ENCODE assay signal across 11 cellular contexts in the genomic region with DNA sequence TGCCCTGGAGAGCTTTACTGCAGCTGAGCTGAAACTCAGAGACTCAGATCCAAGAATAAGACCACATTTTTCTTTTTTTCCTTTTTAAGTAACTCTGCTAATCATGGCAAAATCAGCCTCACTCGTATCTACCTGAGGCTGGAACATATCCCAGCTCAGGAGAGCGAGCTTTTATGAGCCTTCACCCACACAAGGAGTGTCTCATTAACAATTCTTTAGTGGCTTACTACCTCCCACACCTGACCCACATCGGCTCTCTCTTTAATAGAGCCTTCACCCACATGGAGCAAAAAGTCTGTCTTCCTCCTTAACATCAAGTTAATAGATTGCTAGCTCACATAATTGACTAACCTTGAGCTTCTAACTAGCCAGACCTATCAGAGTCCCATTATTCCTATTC. TPM values are rescaled to one million over a fixed set of nuclear protein-coding genes. Genes with fewer than 3 reads are reported as not detected.
DNase-seq lines count a peak whose midpoint lies in the region; ATAC-seq and TF ChIP-seq lines count a peak whose summit lies in the region.
"Had no signal": no experiment of that assay in that cellular context is flagged by ENCODE, and none has a peak within 500 bp of the region (broad histone marks: within the 10 kb centered on the region; RNA-seq: fewer than 3 reads in every experiment).

No MANE protein-coding gene starts in this region.

- CTCF ChIA-PET in mammary epithelial cell (lab: Charles Lee; ENCODE audit: low non-redundant PET) = no interaction called here

- no peaks in the 10 kb centered on the region for H3K9me3 Mint-ChIP-seq in stimulated activated naive CD8-positive, alpha-beta T cell treated with anti-CD3 and anti-CD28 coated beads, Interleukin-15, Interleukin-2, amounts not matched to agents 100 ng/mL and 50 ng/mL, for 24 hours
- no peaks in the 10 kb centered on the region for H3K9me3 Mint-ChIP-seq in stimulated activated naive CD8-positive, alpha-beta T cell treated with anti-CD3 and anti-CD28 coated beads, Interleukin-15, amount 100 ng/mL, for 72 hours
- H3K9me3 Mint-ChIP-seq in nephron = no peaks in the 10 kb centered on the region

- intact Hi-C loops in mammary epithelial cell (cut with micrococcal nuclease) (loop anchor here (5.0 kb wide), 1 partner anchor 127 kb away; no protein-coding TSS in a partner anchor), thyroid gland (cut with DNase I) (no loop called here)

- TF ChIP-seq CTCF in mammary epithelial cell (conservative IDR thresholded peaks at IDR 0.05 in 1 of 2, IDR thresholded peaks at IDR 0.05 in 1 of 2; ENCODE audit: extremely low read depth in 1 of 2, insufficient read depth in 1 of 2, low read depth in 1 of 2, low read length in 2 of 2) (no peak), nephron (IDR thresholded peaks at IDR 0.05; ENCODE audit: unreplicated experiment in 3 of 3) (no peak), thyroid gland (IDR thresholded peaks at IDR 0.05) (no peak)

- peak overlapping the region; percentile 38 for H3K4me2 ChIP-seq in mammary epithelial cell (ENCODE audit: insufficient read depth, low read depth, low read length)
- H3K4me2 ChIP-seq: BLaER1 treated with 17β-estradiol and CSF1 and Interleukin-3, amounts not matched to agents 10 nM and 100 nM had no signal

- no peaks in the 10 kb centered on the region for H4K20me1 ChIP-seq in mammary epithelial cell (ENCODE audit: insufficient read depth, low read length)
- H4K20me1 ChIP-seq: BLaER1 treated with 17β-estradiol and CSF1 and Interleukin-3, amounts not matched to agents 10 nM and 100 nM had no signal

- H3K36me3 ChIP-seq in mammary epithelial cell (ENCODE audit: insufficient read depth, low read length) = peaks cover 38% of the 10 kb centered on the region
- H3K36me3 ChIP-seq in thyroid gland = peaks cover 3 to 10% of the 10 kb centered on the region in 2 donors

- H3K9me3 ChIP-seq in mammary epithelial cell (replicated peaks; ENCODE audit: insufficient read depth, low read length) = no peaks in the 10 kb centered on the region
- H3K9me3 ChIP-seq in thyroid gland = no peaks in the 10 kb centered on the region
- H3K9me3 ChIP-seq: BLaER1 treated with 17β-estradiol and CSF1 and Interleukin-3, amounts not matched to agents 10 nM and 100 nM had no signal

- dilution Hi-C loops in mammary epithelial cell (cut with HindIII; ENCODE audit: low sequenced_read_pairs) = no loop called here

- peaks cover 56% of the 10 kb centered on the region for H3K4me1 Mint-ChIP-seq in stimulated activated naive CD8-positive, alpha-beta T cell treated with anti-CD3 and anti-CD28 coated beads, Interleukin-15, Interleukin-2, amounts not matched to agents 100 ng/mL and 50 ng/mL, for 24 hours (ENCODE audit: low read depth)
- peaks cover 46% of the 10 kb centered on the region for H3K4me1 Mint-ChIP-seq in stimulated activated naive CD8-positive, alpha-beta T cell treated with anti-CD3 and anti-CD28 coated beads, Interleukin-15, amount 100 ng/mL, for 72 hours
- peaks cover 53% of the 10 kb centered on the region for H3K4me1 Mint-ChIP-seq in nephron

- no peak for DNase-seq in stimulated activated naive CD8-positive, alpha-beta T cell treated with anti-CD3 and anti-CD28 coated beads, Interleukin-15, amount 100 ng/mL, for 72 hours
- no peak for DNase-seq in mammary epithelial cell
- no peak for DNase-seq in thyroid gland
- DNase-seq in AG08396 (ENCODE audit: low spot score) = no peak
- no peak for DNase-seq in amygdala (lab: John Stamatoyannopoulos, UW)
- DNase-seq: activated naive CD4-positive, alpha-beta T cell treated with Interleukin-2 at 50 U/mL for 16 hours; NCI-H2171 treated with DMSO at 0.1 percent for 48 hours had no signal

- H3K27ac ChIP-seq in mammary epithelial cell (ENCODE audit: insufficient read depth, low read depth, low read length) (peak overlapping the region; percentile 62), thyroid gland (no peak overlapping the region)
- H3K27ac ChIP-seq: BLaER1 treated with 17β-estradiol and CSF1 and Interleukin-3, amounts not matched to agents 10 nM and 100 nM had no signal

- in situ Hi-C loops in mammary epithelial cell (cut with MboI; ENCODE audit: low sequenced_read_pairs in 2 of 2) = no loop called here

- H3K36me3 Mint-ChIP-seq in stimulated activated naive CD8-positive, alpha-beta T cell treated with anti-CD3 and anti-CD28 coated beads, Interleukin-15, Interleukin-2, amounts not matched to agents 100 ng/mL and 50 ng/mL, for 24 hours (ENCODE audit: low read depth) = peaks cover 26% of the 10 kb centered on the region
- peaks cover 16% of the 10 kb centered on the region for H3K36me3 Mint-ChIP-seq in nephron (ENCODE audit: low read depth)

- H3K9ac ChIP-seq in mammary epithelial cell (ENCODE audit: insufficient read depth, low read length) = peak overlapping the region; percentile 31
- H3K9ac ChIP-seq: BLaER1 treated with 17β-estradiol and CSF1 and Interleukin-3, amounts not matched to agents 10 nM and 100 nM had no signal

- H3K4me3 Mint-ChIP-seq in stimulated activated naive CD8-positive, alpha-beta T cell treated with anti-CD3 and anti-CD28 coated beads, Interleukin-15, Interleukin-2, amounts not matched to agents 100 ng/mL and 50 ng/mL, for 24 hours = no peak overlapping the region
- H3K4me3 Mint-ChIP-seq in stimulated activated naive CD8-positive, alpha-beta T cell treated with anti-CD3 and anti-CD28 coated beads, Interleukin-15, amount 100 ng/mL, for 72 hours = no peak overlapping the region
- peak overlapping the region in 1 of 3 experiments; percentile 10 for H3K4me3 Mint-ChIP-seq in nephron

- no peak for TF ChIP-seq POLR2A in thyroid gland (IDR thresholded peaks at IDR 0.05)

- H3K4me1 ChIP-seq in mammary epithelial cell (ENCODE audit: insufficient read depth, low read length) (peaks cover 45% of the 10 kb centered on the region), thyroid gland (peaks cover 16 to 43% of the 10 kb centered on the region in 2 donors)

- no peak overlapping the region for H3K4me3 ChIP-seq in mammary epithelial cell (replicated peaks in 1 of 3; ENCODE audit: insufficient read depth in 1 of 3, low read depth in 2 of 3, low read length in 3 of 3)
- H3K4me3 ChIP-seq in thyroid gland (replicated peaks in 1 of 3) = no peak overlapping the region
- H3K4me3 ChIP-seq: BLaER1 treated with 17β-estradiol and CSF1 and Interleukin-3, amounts not matched to agents 10 nM and 100 nM had no signal

- BruUV-seq in mammary epithelial cell (replicated peaks; lab: Mats Ljungman, UMichigan) = no TSS peak

- no peaks in the 10 kb centered on the region for H3K27me3 Mint-ChIP-seq in stimulated activated naive CD8-positive, alpha-beta T cell treated with anti-CD3 and anti-CD28 coated beads, Interleukin-15, Interleukin-2, amounts not matched to agents 100 ng/mL and 50 ng/mL, for 24 hours
- H3K27me3 Mint-ChIP-seq in stimulated activated naive CD8-positive, alpha-beta T cell treated with anti-CD3 and anti-CD28 coated beads, Interleukin-15, amount 100 ng/mL, for 72 hours = no peaks in the 10 kb centered on the region
- no peaks in the 10 kb centered on the region for H3K27me3 Mint-ChIP-seq in nephron (ENCODE audit: low read depth)

- H3K27ac Mint-ChIP-seq in stimulated activated naive CD8-positive, alpha-beta T cell treated with anti-CD3 and anti-CD28 coated beads, Interleukin-15, Interleukin-2, amounts not matched to agents 100 ng/mL and 50 ng/mL, for 24 hours = peak overlapping the region; percentile 90
- no peak overlapping the region for H3K27ac Mint-ChIP-seq in stimulated activated naive CD8-positive, alpha-beta T cell treated with anti-CD3 and anti-CD28 coated beads, Interleukin-15, amount 100 ng/mL, for 72 hours
- H3K27ac Mint-ChIP-seq in nephron = peak overlapping the region; percentile 78 to 88 (median 85)

- 9% methylated on average over 3 of the region's 3 CpGs for WGBS in mammary epithelial cell (ENCODE audit: low coverage, missing lambda C conversion rate)
- 68 to 70% methylated on average over 3 of the region's 3 CpGs for WGBS in thyroid gland, 2 donors

- peaks cover 62% of the 10 kb centered on the region for H3K79me2 ChIP-seq in mammary epithelial cell (ENCODE audit: insufficient read depth, low read length)

- ATAC-seq in stimulated activated naive CD8-positive, alpha-beta T cell treated with anti-CD3 and anti-CD28 coated beads, Interleukin-15, amount 100 ng/mL, for 72 hours = no peak
- ATAC-seq in HG02884 (IDR thresholded peaks at IDR 0.05; ENCODE audit: unreplicated experiment) = no peak

- no peak overlapping the region for H2AFZ ChIP-seq in mammary epithelial cell (ENCODE audit: low read depth, low read length)

- H3K27me3 ChIP-seq in mammary epithelial cell (ENCODE audit: insufficient read depth, low read length) (no peaks in the 10 kb centered on the region), thyroid gland (no peaks in the 10 kb centered on the region)
- H3K27me3 ChIP-seq: BLaER1 treated with 17β-estradiol and CSF1 and Interleukin-3, amounts not matched to agents 10 nM and 100 nM had no signal

RNA-seq across cellular contexts. Expression of a gene that starts 18.3 kb away (rescaled TPM):
- 10 to 100 TPM; 29.2 to 65.7 TPM for total RNA-seq in mammary epithelial cell
- 43.5 TPM for polyA plus RNA-seq in mammary epithelial cell
- 187 TPM for polyA minus RNA-seq in mammary epithelial cell
- total RNA-seq in thyroid gland = 10 to 100 TPM; 20.2 to 34.9 (median 29.5) TPM

Comparison
In these comparisons a context has a peak if more than half of its experiments do, and no peak if none do; other contexts are left out.
1. H3K27ac Mint-ChIP-seq: peak in stimulated activated naive CD8-positive, alpha-beta T cell treated with anti-CD3 and anti-CD28 coated beads, Interleukin-15, Interleukin-2, amounts not matched to agents 100 ng/mL and 50 ng/mL, for 24 hours (single experiment) and nephron (3 of 3); none in stimulated activated naive CD8-positive, alpha-beta T cell treated with anti-CD3 and anti-CD28 coated beads, Interleukin-15, amount 100 ng/mL, for 72 hours (0 of 2).